8 cellular contexts compared by ENCODE assay signal in genomic region chr16:29806096-29806579, GRCh38. TPM values are rescaled to one million over a fixed set of nuclear protein-coding genes. Genes with fewer than 3 reads are reported as not detected.
DNase-seq lines count a peak whose midpoint lies in the region; ATAC-seq and TF ChIP-seq lines count a peak whose summit lies in the region.

Gene MAZ (plus strand): TSS chr16:29806529. CDS start chr16:29806702, 173 bp downstream.

- TF ChIP-seq POLR2A in tibial nerve (IDR thresholded peaks at IDR 0.05) = no peak

- no peaks in the 10 kb centered on the region for H3K27me3 Mint-ChIP-seq in endodermal cell (ENCODE audit: insufficient read depth)

- no peaks in the 10 kb centered on the region for H3K9me3 Mint-ChIP-seq in endodermal cell

- peak within 1 kb of the TSS; percentile 91 for H3K4me3 ChIP-seq in Jurkat, Clone E6-1 (ENCODE audit: low read length)
- H3K4me3 ChIP-seq in WERI-Rb-1 (ENCODE audit: low read depth, low read length) = peak within 1 kb of the TSS; percentile 78
- peak within 1 kb of the TSS; percentile 89 for H3K4me3 ChIP-seq in endodermal cell (ENCODE audit: low read length)
- peak within 1 kb of the TSS; percentile 51 to 85 (median 76) for H3K4me3 ChIP-seq in tibial nerve

- no peaks in the 10 kb centered on the region for H3K27me3 ChIP-seq in WERI-Rb-1 (ENCODE audit: insufficient read depth, low read depth, severe bottlenecking)
- no peaks in the 10 kb centered on the region for H3K27me3 ChIP-seq in endodermal cell (ENCODE audit: control insufficient read depth, insufficient read depth, low read length, poor library complexity, severe bottlenecking)
- H3K27me3 ChIP-seq in tibial nerve = no peaks in the 10 kb centered on the region

- H3K36me3 ChIP-seq in ES-I3 (ENCODE audit: insufficient read depth, low read length) (peaks cover 11% of the 10 kb centered on the region), WERI-Rb-1 (peaks cover 72% of the 10 kb centered on the region), endodermal cell (ENCODE audit: control insufficient read depth, insufficient read depth, low read length) (peaks cover 56% of the 10 kb centered on the region), tibial nerve (peaks cover 0 to 27% (median 8%) of the 10 kb centered on the region in 3 donors)

- H3K27ac Mint-ChIP-seq in endodermal cell = peak within 1 kb of the TSS; percentile 100

- H3K4me1 Mint-ChIP-seq in endodermal cell = peaks cover 42% of the 10 kb centered on the region

- 0% methylated on average over 45 of the region's 67 CpGs; no CpG with 5 or more reads in 1 of the 2 experiments for WGBS in endodermal cell (ENCODE audit: insufficient coverage in 1 of 2, insufficient read length in 1 of 2), 2 experiments
- WGBS in tibial nerve, 2 donors = no CpG with 5 or more reads among the region's 67 CpGs

- H3K9me3 ChIP-seq in ES-I3 (ENCODE audit: control insufficient read depth, insufficient read depth, low read length) (no peaks in the 10 kb centered on the region), WERI-Rb-1 (ENCODE audit: severe bottlenecking) (no peaks in the 10 kb centered on the region), endodermal cell (ENCODE audit: control insufficient read depth, low read length) (no peaks in the 10 kb centered on the region), tibial nerve (no peaks in the 10 kb centered on the region)

- H3K4me3 Mint-ChIP-seq in endodermal cell = peak within 1 kb of the TSS; percentile 92

- H3K4me1 ChIP-seq in ES-I3 (ENCODE audit: insufficient read depth, low read length) (peaks cover 15% of the 10 kb centered on the region), endodermal cell (ENCODE audit: control insufficient read depth, insufficient read depth, low read length) (peaks cover 19% of the 10 kb centered on the region), tibial nerve (peaks cover 0 to 53% (median 44%) of the 10 kb centered on the region in 4 donors)

- H3K36me3 Mint-ChIP-seq in endodermal cell (ENCODE audit: low read depth) = peaks cover 40% of the 10 kb centered on the region

- no peak for ATAC-seq in GM18511 (IDR thresholded peaks at IDR 0.05; ENCODE audit: unreplicated experiment)

- peak within 1 kb of the TSS; percentile 77 for H3K9ac ChIP-seq in ES-I3 (ENCODE audit: low read depth, low read length)
- H3K9ac ChIP-seq in endodermal cell (ENCODE audit: extremely low read depth, low read length, poor library complexity, severe bottlenecking) = peak within 1 kb of the TSS; percentile 61

- no peak for TF ChIP-seq EP300 in tibial nerve (IDR thresholded peaks at IDR 0.05)

- TF ChIP-seq CTCF in WERI-Rb-1 (IDR thresholded peaks at IDR 0.05; ENCODE audit: low read depth, low read length) = no peak
- no peak for TF ChIP-seq CTCF in endodermal cell (conservative IDR thresholded peaks at IDR 0.05)
- TF ChIP-seq CTCF in tibial nerve (IDR thresholded peaks at IDR 0.05) = no peak

- DNase-seq in Jurkat, Clone E6-1 (ENCODE audit: low read depth, low spot score) = no peak
- no peak for DNase-seq in WERI-Rb-1
- no peak for DNase-seq in endodermal cell
- DNase-seq in mucosa of gallbladder (ENCODE audit: low spot score) = no peak
- no peak for DNase-seq in tibial nerve (ENCODE audit: low spot score in 2 of 2)
- DNase-seq in DMS114 treated with DMSO at 0.1 percent for 48 hours (lab: John Stamatoyannopoulos, UW; ENCODE audit: unreplicated experiment) = no peak

- peak within 1 kb of the TSS; percentile 96 for H3K27ac ChIP-seq in WERI-Rb-1
- peak within 1 kb of the TSS; percentile 91 for H3K27ac ChIP-seq in endodermal cell (ENCODE audit: low read depth, low read length)
- H3K27ac ChIP-seq in tibial nerve = peak within 1 kb of the TSS; percentile 94 to 99 (median 97)

RNA-seq across cellular contexts. Expression of gene MAZ, which starts in this region (rescaled TPM):
- polyA plus RNA-seq in Jurkat, Clone E6-1 (2012; ENCODE audit: insufficient read depth, insufficient read length) = 1,001 TPM
- total RNA-seq in endodermal cell (100 to 1,000 TPM; 320 to 325 TPM), mucosa of gallbladder (192 TPM), tibial nerve (10 to 100 TPM; 40.0 to 75.9 (median 62.0) TPM)
- 377 TPM for polyA plus RNA-seq in endodermal cell (2013, experiment 1 of 2)
- polyA plus RNA-seq in endodermal cell (2013, experiment 2 of 2) = 347 TPM
